ENCODE assay signal across 11 cellular contexts in genomic region chr19:14015454-14016035, GRCh38. TPM values are rescaled to one million over a fixed set of nuclear protein-coding genes. Genes with fewer than 3 reads are reported as not detected.
A peak's percentile ranks its signal among the peaks of the same experiment; 100 is the strongest.
DNase-seq lines count a peak whose midpoint lies in the region; ATAC-seq and TF ChIP-seq lines count a peak whose summit lies in the region.
"Had no signal": no experiment of that assay in that cellular context is flagged by ENCODE, and none has a peak within 500 bp of the region (broad histone marks: within the 10 kb centered on the region; RNA-seq: fewer than 3 reads in every experiment).

No MANE protein-coding gene starts in this region.

- H3K36me3 ChIP-seq in mucosa of descending colon (ENCODE audit: low read depth) = no peaks in the 10 kb centered on the region
- H3K36me3 ChIP-seq: upper lobe of left lung had no signal

- H3K4me1 ChIP-seq in mucosa of descending colon (ENCODE audit: low read depth) = no peaks in the 10 kb centered on the region

- TF ChIP-seq CTCF in mucosa of descending colon (IDR thresholded peaks at IDR 0.05) (no peak), RWPE1 (conservative IDR thresholded peaks at IDR 0.05; ENCODE audit: low read depth) (no peak)

- H3K4me3 ChIP-seq in mucosa of descending colon = no peak overlapping the region
- H3K4me3 ChIP-seq: upper lobe of left lung had no signal

- POLR2A ChIA-PET in RWPE1 (lab: Yijun Ruan, JAX; ENCODE audit: low non-redundant PET) = no interaction called here

- intact Hi-C loops in mucosa of descending colon (cut with DNase I, micrococcal nuclease) = no loop called here

- no peak overlapping the region for H3K27ac ChIP-seq in RWPE1

- ATAC-seq in GM18867 (IDR thresholded peaks at IDR 0.05; ENCODE audit: unreplicated experiment) (peak; percentile 79), GM21737 (IDR thresholded peaks at IDR 0.05; ENCODE audit: unreplicated experiment) (peak; percentile 74), HG03571 (IDR thresholded peaks at IDR 0.05; ENCODE audit: unreplicated experiment) (peak; percentile 60), mucosa of descending colon (peak; percentile 82)

- DNase-seq in mucosa of descending colon = no peak
- no peak for DNase-seq in RWPE1 (ENCODE audit: low spot score)
- no peak for DNase-seq in NCI-H1048 (lab: John Stamatoyannopoulos, UW)
- DNase-seq in activated T-cell treated with anti-CD3 and anti-CD28 coated beads, Interleukin-2, amount 50 U/mL, for 48 hours = no peak
- DNase-seq in NCI-H510A treated with DMSO at 0.1 percent for 48 hours (lab: John Stamatoyannopoulos, UW) = no peak
- DNase-seq: kidney glomerular epithelial cell, upper lobe of left lung had no signal

- H3K9me3 ChIP-seq in mucosa of descending colon = no peaks in the 10 kb centered on the region
- H3K9me3 ChIP-seq: upper lobe of left lung had no signal

- CTCF ChIA-PET in RWPE1 (lab: Yijun Ruan, JAX) = no interaction called here

RNA-seq across cellular contexts. Expression of gene RFX1, which starts 9.4 kb away (rescaled TPM):
- total RNA-seq in mucosa of descending colon = 10 to 100 TPM; 15.8 to 17.9 (median 17.1) TPM

RNA-seq across cellular contexts. Expression of gene RLN3, which starts 12.4 kb away (rescaled TPM):
- total RNA-seq in mucosa of descending colon = not detected
- total RNA-seq: activated T-helper 1 cell treated with anti-CD3 and anti-CD28 coated beads, Interleukin-12 subunit alpha, Interleukin-12 subunit beta, Interleukin-2, Interleukin-4 antibody, amounts not matched to agents 30 ng/mL and 10 ng/mL and 1 ng/mL, durations not matched to agents 14 hours and 24 hours and 36 hours had no signal

RNA-seq across cellular contexts. Expression of gene IL27RA, which starts 16.0 kb away (rescaled TPM):
- total RNA-seq in mucosa of descending colon = 1 to 10 TPM; 2.0 to 3.1 (median 2.6) TPM

RNA-seq across cellular contexts. Expression of gene PALM3, which starts 46.3 kb away (rescaled TPM):
- 1 to 10 TPM in 2 of 3 donors, under 1 TPM in 1; 0.82 to 1.2 (median 1.0) TPM for total RNA-seq in mucosa of descending colon

RNA-seq across cellular contexts. Expression of gene MISP3, which starts 57.0 kb away (rescaled TPM):
- 10 to 100 TPM; 13.6 to 34.2 (median 32.9) TPM for total RNA-seq in mucosa of descending colon
